Comparison of ENCODE assay signal across 11 cellular contexts in the genomic region with DNA sequence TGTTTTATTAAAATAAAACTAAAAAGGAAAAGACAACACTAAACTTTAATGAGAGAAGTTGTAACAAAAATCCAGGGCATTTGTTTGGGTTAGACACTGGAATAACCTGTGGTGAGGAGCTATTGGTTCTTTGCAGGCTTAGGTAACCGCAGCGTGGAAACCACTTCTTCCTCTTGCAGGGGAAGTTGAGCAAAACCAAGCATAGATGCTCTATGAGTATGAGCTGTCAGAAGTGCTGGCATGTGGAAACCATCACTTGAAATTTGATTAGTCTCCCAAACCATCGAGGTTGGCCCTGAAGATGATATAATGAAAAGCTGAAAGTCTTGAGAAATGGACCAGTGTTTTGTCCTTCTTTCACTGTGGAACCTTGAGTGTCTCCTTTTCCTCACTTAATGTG.
DNase-seq lines count a peak whose midpoint lies in the region; ATAC-seq lines count a peak whose summit lies in the region.
"Had no signal": no experiment of that assay in that cellular context is flagged by ENCODE, and none has a peak within 500 bp of the region (broad histone marks: within the 10 kb centered on the region; RNA-seq: fewer than 3 reads in every experiment).

No MANE protein-coding gene starts in this region.

- DNase-seq in NK-92 treated with Interleukin-12 subunit alpha and Interleukin-12 subunit beta, amount 100 ng/mL, for 24 hours (lab: John Stamatoyannopoulos, UW), result peak; percentile 42
- no peak for DNase-seq in NK-92 (lab: John Stamatoyannopoulos, UW; ENCODE audit: unreplicated experiment)
- peak; percentile 71 for DNase-seq in NOMO-1 treated with dmso at 0.1 percent for 144 hours (lab: John Stamatoyannopoulos, UW; ENCODE audit: unreplicated experiment)
- DNase-seq in kidney tubule cell (ENCODE audit: low spot score), result peak; percentile 50
- no peak for DNase-seq in central memory CD4-positive, alpha-beta T cell
- DNase-seq in NCI-H526 treated with DMSO at 0.1 percent for 48 hours (lab: John Stamatoyannopoulos, UW), result no peak
- DNase-seq: NCI-H524, posterior cingulate gyrus, T1000 had no signal

- ATAC-seq in GM21360 (IDR thresholded peaks at IDR 0.05; ENCODE audit: unreplicated experiment) (peak; percentile 74), HG03095 (IDR thresholded peaks at IDR 0.05; ENCODE audit: unreplicated experiment) (no peak)

Comparison
In these comparisons a context has a peak if more than half of its experiments do, and no peak if none do; other contexts are left out.
1. DNase-seq: peak in NK-92 treated with Interleukin-12 subunit alpha and Interleukin-12 subunit beta, amount 100 ng/mL, for 24 hours (single experiment), NOMO-1 treated with dmso at 0.1 percent for 144 hours (single experiment) and kidney tubule cell (single experiment); none in NK-92 (single experiment), central memory CD4-positive, alpha-beta T cell (single experiment) and NCI-H526 treated with DMSO at 0.1 percent for 48 hours (single experiment).